In genomic region chr2:120253021-120253882, GRCh38 we compare ENCODE assay signal across 8 cellular contexts. TPM values are rescaled to one million over a fixed set of nuclear protein-coding genes. Genes with fewer than 3 reads are reported as not detected.
A peak's percentile ranks its signal among the peaks of the same experiment; 100 is the strongest.
DNase-seq lines count a peak whose midpoint lies in the region; ATAC-seq and TF ChIP-seq lines count a peak whose summit lies in the region.

No MANE protein-coding gene starts in this region.

- TF ChIP-seq POLR2A in testis (IDR thresholded peaks at IDR 0.05): no peak

- H3K4me1 ChIP-seq in mucosa of stomach (ENCODE audit: control insufficient read depth, insufficient read depth, low read length): peaks cover 6% of the 10 kb centered on the region
- peaks cover 30% of the 10 kb centered on the region for H3K4me1 ChIP-seq in testis

- intact Hi-C loops in CD4-positive, alpha-beta T cell (cut with DNase I, micrococcal nuclease): loop anchor here (2.0 to 10.0 kb wide), 4 partner anchors 20 to 888 kb away; partner anchors contain the start of genes C2orf76 (in 1 of the 2) and DBI (in 1 of the 2)
- intact Hi-C loops in testis (cut with DNase I; ENCODE audit: low total_unique reads): no loop called here

- H3K27me3 ChIP-seq in CD4-positive, alpha-beta T cell (ENCODE audit: control insufficient read depth, insufficient read depth, low read length): no peaks in the 10 kb centered on the region
- no peaks in the 10 kb centered on the region for H3K27me3 ChIP-seq in mucosa of stomach (ENCODE audit: control insufficient read depth, insufficient read depth, low read length)
- H3K27me3 ChIP-seq in testis: no peaks in the 10 kb centered on the region

- POLR2A ChIA-PET in CD4-positive, alpha-beta T cell (lab: Charles Lee): interaction anchor here (0.6 to 3.7 kb wide), 12 partner anchors 8 to 575 kb away, joined by 3 to 57 read pairs (median 5); partner anchors contain the start of genes PTPN4, TMEM177 and TMEM185B

- peaks cover 59% of the 10 kb centered on the region for H3K4me1 Mint-ChIP-seq in CD4-positive, alpha-beta T cell (ENCODE audit: low read depth)
- H3K4me1 Mint-ChIP-seq in activated T-cell treated with anti-CD3 and anti-CD28 coated beads, Interleukin-2, amount 50 U/mL, for 72 hours (ENCODE audit: low read depth): peaks cover 61% of the 10 kb centered on the region

- DNase-seq in CD4-positive, alpha-beta T cell: peak in 7 of 10 experiments; percentile 5 to 47 (median 19)
- DNase-seq in NCI-H774 (lab: John Stamatoyannopoulos, UW) (peak; percentile 45), fibroblast of gingiva (ENCODE audit: low read depth) (peak; percentile 85), testis (peak; percentile 76)
- peak; percentile 43 to 53 for DNase-seq in activated T-cell treated with anti-CD3 and anti-CD28 coated beads, Interleukin-2, amount 50 U/mL, for 72 hours

- no peak for TF ChIP-seq CTCF in CD4-positive, alpha-beta T cell (IDR thresholded peaks at IDR 0.05)
- peak in 1 of 3 experiments; percentile 11 for TF ChIP-seq CTCF in testis (IDR thresholded peaks at IDR 0.05)

- 0% methylated on average over 32 to 60 of the region's 60 CpGs for WGBS in testis, 2 donors

- peak overlapping the region; percentile 72 for H3K9ac ChIP-seq in mucosa of stomach (ENCODE audit: low read length)

- H3K4me3 Mint-ChIP-seq in CD4-positive, alpha-beta T cell: peak overlapping the region; percentile 96
- H3K4me3 Mint-ChIP-seq in activated T-cell treated with anti-CD3 and anti-CD28 coated beads, Interleukin-2, amount 50 U/mL, for 72 hours: peak overlapping the region; percentile 95 to 100

- peak; percentile 15 for ATAC-seq in CD4-positive, alpha-beta T cell (ENCODE audit: poor library complexity)
- ATAC-seq in GM18867 (IDR thresholded peaks at IDR 0.05; ENCODE audit: unreplicated experiment) (peak; percentile 32), HG03045 (IDR thresholded peaks at IDR 0.05; ENCODE audit: unreplicated experiment) (peak; percentile 34)
- ATAC-seq in activated T-cell treated with anti-CD3 and anti-CD28 coated beads, Interleukin-2, amount 50 U/mL, for 72 hours (replicated peaks in 1 of 2): peak; percentile 36 to 46

- H3K27ac Mint-ChIP-seq in CD4-positive, alpha-beta T cell: peak overlapping the region; percentile 87
- peak overlapping the region; percentile 58 for H3K27ac Mint-ChIP-seq in activated T-cell treated with anti-CD3 and anti-CD28 coated beads, Interleukin-2, amount 50 U/mL, for 72 hours

- H3K4me3 ChIP-seq in mucosa of stomach (ENCODE audit: low read length) (peak overlapping the region; percentile 40), testis (peak overlapping the region; percentile 88 to 96)

- H3K27ac ChIP-seq in CD4-positive, alpha-beta T cell (ENCODE audit: low read depth, low read length): no peak overlapping the region
- H3K27ac ChIP-seq in testis: peak overlapping the region; percentile 93 to 94

- H3K27me3 Mint-ChIP-seq in CD4-positive, alpha-beta T cell: peaks cover 3% of the 10 kb centered on the region
- H3K27me3 Mint-ChIP-seq in activated T-cell treated with anti-CD3 and anti-CD28 coated beads, Interleukin-2, amount 50 U/mL, for 72 hours (ENCODE audit: low read depth): peaks cover 19% of the 10 kb centered on the region

- no peaks in the 10 kb centered on the region for H3K9me3 Mint-ChIP-seq in CD4-positive, alpha-beta T cell
- H3K9me3 Mint-ChIP-seq in activated T-cell treated with anti-CD3 and anti-CD28 coated beads, Interleukin-2, amount 50 U/mL, for 72 hours: no peaks in the 10 kb centered on the region

- H3K36me3 Mint-ChIP-seq in CD4-positive, alpha-beta T cell (ENCODE audit: low read depth): peaks cover 18% of the 10 kb centered on the region
- peaks cover 16 to 17% of the 10 kb centered on the region in 2 donors for H3K36me3 Mint-ChIP-seq in activated T-cell treated with anti-CD3 and anti-CD28 coated beads, Interleukin-2, amount 50 U/mL, for 72 hours (ENCODE audit: insufficient read depth in 2 of 2)

- CTCF ChIA-PET in CD4-positive, alpha-beta T cell (lab: Charles Lee): interaction anchor here (1.3 to 1.4 kb wide), 2 partner anchors 60 to 77 kb away, joined by 3 to 5 read pairs; no protein-coding TSS in a partner anchor

- no peaks in the 10 kb centered on the region for H3K9me3 ChIP-seq in CD4-positive, alpha-beta T cell (ENCODE audit: control insufficient read depth, low read length)
- H3K9me3 ChIP-seq in mucosa of stomach (ENCODE audit: control insufficient read depth, low read length) (no peaks in the 10 kb centered on the region), testis (no peaks in the 10 kb centered on the region)

- no peaks in the 10 kb centered on the region for H3K36me3 ChIP-seq in mucosa of stomach (ENCODE audit: control insufficient read depth, insufficient read depth, low read length)
- H3K36me3 ChIP-seq in testis (ENCODE audit: low read depth, missing control alignments): no peaks in the 10 kb centered on the region

RNA-seq across cellular contexts. Expression of gene RALB, which starts 0.6 kb away (rescaled TPM):
- 1 to 10 TPM; 3.1 to 3.6 TPM for total RNA-seq in CD4-positive, alpha-beta T cell
- 10 to 100 TPM; 52.9 to 53.1 TPM for total RNA-seq in activated T-cell treated with anti-CD3 and anti-CD28 coated beads, Interleukin-2, amount 50 U/mL, for 72 hours
- 10 to 100 TPM; 88.7 to 91.6 TPM for total RNA-seq in testis
- 69.9 TPM for polyA plus RNA-seq in testis (ENCODE audit: insufficient read depth, low read depth, low replicate concordance)

RNA-seq across cellular contexts. Expression of gene TMEM185B, which starts 30.1 kb away (rescaled TPM):
- 10 to 100 TPM; 17.7 to 19.0 TPM for total RNA-seq in CD4-positive, alpha-beta T cell
- total RNA-seq in activated T-cell treated with anti-CD3 and anti-CD28 coated beads, Interleukin-2, amount 50 U/mL, for 72 hours: 10 to 100 TPM; 20.9 to 21.1 TPM
- total RNA-seq in testis: 10 to 100 TPM; 63.4 to 72.5 TPM
- polyA plus RNA-seq in testis (ENCODE audit: insufficient read depth, low read depth, low replicate concordance): 41.2 TPM

Comparison
In these comparisons a context has a peak if more than half of its experiments do, and no peak if none do; other contexts are left out.
1. DNase-seq: peak in every context shown above with its lines; median percentile 85 in fibroblast of gingiva; 76 in testis; 48 in activated T-cell treated with anti-CD3 and anti-CD28 coated beads, Interleukin-2, amount 50 U/mL, for 72 hours; 45 in NCI-H774; 19 in CD4-positive, alpha-beta T cell.
2. RNA of gene RALB, which starts 0.6 kb away (total RNA-seq): 88.7 to 91.6 TPM in testis and 52.9 to 53.1 TPM in activated T-cell treated with anti-CD3 and anti-CD28 coated beads, Interleukin-2, amount 50 U/mL, for 72 hours; 3.1 to 3.6 TPM in CD4-positive, alpha-beta T cell; every median in the first group is over 10 times any median in the second.
3. Peak in every context shown above with its lines, with median percentiles within 50 percentile points of each other: ATAC-seq.